ENCODE assay signal across 1 cellular context in the genomic region with DNA sequence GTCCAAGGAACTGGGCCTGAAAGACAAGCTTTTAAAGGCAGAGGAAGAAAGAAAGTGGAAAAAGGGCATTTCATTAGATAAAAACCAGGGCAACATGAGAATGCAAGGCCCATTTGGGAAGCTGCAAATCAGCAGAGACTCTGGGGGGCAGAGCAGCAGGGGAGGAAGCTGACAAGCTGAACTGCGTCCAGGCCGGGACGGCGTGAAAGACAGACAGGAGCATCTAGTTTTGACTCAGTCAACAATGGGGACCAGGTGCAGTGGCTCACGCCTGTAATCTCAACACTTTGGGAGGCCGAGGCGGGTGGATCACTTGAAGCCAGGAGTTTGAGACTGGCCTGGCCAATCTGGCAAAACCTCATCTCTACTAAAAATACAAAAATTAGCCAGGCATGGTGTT.
TF ChIP-seq lines count a peak whose summit lies in the region.

No MANE protein-coding gene starts in this region.

TF ChIP-seq in HepG2, 621 proteins besides CTCF, POLR2A, EP300 and RAD21:
- no peak for TF ChIP-seq HOXA7 (CRISPR knock-in tag; IDR thresholded peaks at IDR 0.05)
- no peak for TF ChIP-seq HOXA9 (CRISPR knock-in tag; IDR thresholded peaks at IDR 0.05; ENCODE audit: borderline replicate concordance)
- TF ChIP-seq ZFP41 (CRISPR knock-in tag; IDR thresholded peaks at IDR 0.05; ENCODE audit: borderline replicate concordance), result no peak
- TF ChIP-seq, protein P1, sequence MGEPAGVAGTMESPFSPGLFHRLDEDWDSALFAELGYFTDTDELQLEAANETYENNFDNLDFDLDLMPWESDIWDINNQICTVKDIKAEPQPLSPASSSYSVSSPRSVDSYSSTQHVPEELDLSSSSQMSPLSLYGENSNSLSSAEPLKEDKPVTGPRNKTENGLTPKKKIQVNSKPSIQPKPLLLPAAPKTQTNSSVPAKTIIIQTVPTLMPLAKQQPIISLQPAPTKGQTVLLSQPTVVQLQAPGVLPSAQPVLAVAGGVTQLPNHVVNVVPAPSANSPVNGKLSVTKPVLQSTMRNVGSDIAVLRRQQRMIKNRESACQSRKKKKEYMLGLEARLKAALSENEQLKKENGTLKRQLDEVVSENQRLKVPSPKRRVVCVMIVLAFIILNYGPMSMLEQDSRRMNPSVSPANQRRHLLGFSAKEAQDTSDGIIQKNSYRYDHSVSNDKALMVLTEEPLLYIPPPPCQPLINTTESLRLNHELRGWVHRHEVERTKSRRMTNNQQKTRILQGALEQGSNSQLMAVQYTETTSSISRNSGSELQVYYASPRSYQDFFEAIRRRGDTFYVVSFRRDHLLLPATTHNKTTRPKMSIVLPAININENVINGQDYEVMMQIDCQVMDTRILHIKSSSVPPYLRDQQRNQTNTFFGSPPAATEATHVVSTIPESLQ (CRISPR knock-in tag; conservative IDR thresholded peaks at IDR 0.05), result no peak
- no peak for TF ChIP-seq FOXP1 (IDR thresholded peaks at IDR 0.05)
- no peak for TF ChIP-seq FOXP1 (CRISPR knock-in tag; IDR thresholded peaks at IDR 0.05)
- TF ChIP-seq REL (CRISPR knock-in tag; conservative IDR thresholded peaks at IDR 0.05), result no peak
- TF ChIP-seq, protein P2, sequence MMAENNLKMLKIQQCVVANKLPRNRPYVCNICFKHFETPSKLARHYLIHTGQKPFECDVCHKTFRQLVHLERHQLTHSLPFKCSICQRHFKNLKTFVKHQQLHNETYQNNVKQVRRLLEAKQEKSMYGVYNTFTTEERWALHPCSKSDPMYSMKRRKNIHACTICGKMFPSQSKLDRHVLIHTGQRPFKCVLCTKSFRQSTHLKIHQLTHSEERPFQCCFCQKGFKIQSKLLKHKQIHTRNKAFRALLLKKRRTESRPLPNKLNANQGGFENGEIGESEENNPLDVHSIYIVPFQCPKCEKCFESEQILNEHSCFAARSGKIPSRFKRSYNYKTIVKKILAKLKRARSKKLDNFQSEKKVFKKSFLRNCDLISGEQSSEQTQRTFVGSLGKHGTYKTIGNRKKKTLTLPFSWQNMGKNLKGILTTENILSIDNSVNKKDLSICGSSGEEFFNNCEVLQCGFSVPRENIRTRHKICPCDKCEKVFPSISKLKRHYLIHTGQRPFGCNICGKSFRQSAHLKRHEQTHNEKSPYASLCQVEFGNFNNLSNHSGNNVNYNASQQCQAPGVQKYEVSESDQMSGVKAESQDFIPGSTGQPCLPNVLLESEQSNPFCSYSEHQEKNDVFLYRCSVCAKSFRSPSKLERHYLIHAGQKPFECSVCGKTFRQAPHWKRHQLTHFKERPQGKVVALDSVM (CRISPR knock-in tag; IDR thresholded peaks at IDR 0.05), result no peak
- TF ChIP-seq, protein P3, sequence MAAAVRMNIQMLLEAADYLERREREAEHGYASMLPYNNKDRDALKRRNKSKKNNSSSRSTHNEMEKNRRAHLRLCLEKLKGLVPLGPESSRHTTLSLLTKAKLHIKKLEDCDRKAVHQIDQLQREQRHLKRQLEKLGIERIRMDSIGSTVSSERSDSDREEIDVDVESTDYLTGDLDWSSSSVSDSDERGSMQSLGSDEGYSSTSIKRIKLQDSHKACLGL (CRISPR knock-in tag; IDR thresholded peaks at IDR 0.05), result no peak
- TF ChIP-seq DMAP1 (CRISPR knock-in tag; IDR thresholded peaks at IDR 0.05), result no peak
- TF ChIP-seq FOXC1 (CRISPR knock-in tag; IDR thresholded peaks at IDR 0.05; ENCODE audit: borderline replicate concordance), result no peak
- TF ChIP-seq IKZF1 (IDR thresholded peaks at IDR 0.05), result no peak
- TF ChIP-seq, protein P4, sequence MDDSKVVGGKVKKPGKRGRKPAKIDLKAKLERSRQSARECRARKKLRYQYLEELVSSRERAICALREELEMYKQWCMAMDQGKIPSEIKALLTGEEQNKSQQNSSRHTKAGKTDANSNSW (CRISPR knock-in tag; IDR thresholded peaks at IDR 0.05; ENCODE audit: borderline replicate concordance), result no peak
- TF ChIP-seq SP5 (CRISPR knock-in tag; IDR thresholded peaks at IDR 0.05; ENCODE audit: borderline replicate concordance, low read depth), result no peak
- TF ChIP-seq, protein P5, sequence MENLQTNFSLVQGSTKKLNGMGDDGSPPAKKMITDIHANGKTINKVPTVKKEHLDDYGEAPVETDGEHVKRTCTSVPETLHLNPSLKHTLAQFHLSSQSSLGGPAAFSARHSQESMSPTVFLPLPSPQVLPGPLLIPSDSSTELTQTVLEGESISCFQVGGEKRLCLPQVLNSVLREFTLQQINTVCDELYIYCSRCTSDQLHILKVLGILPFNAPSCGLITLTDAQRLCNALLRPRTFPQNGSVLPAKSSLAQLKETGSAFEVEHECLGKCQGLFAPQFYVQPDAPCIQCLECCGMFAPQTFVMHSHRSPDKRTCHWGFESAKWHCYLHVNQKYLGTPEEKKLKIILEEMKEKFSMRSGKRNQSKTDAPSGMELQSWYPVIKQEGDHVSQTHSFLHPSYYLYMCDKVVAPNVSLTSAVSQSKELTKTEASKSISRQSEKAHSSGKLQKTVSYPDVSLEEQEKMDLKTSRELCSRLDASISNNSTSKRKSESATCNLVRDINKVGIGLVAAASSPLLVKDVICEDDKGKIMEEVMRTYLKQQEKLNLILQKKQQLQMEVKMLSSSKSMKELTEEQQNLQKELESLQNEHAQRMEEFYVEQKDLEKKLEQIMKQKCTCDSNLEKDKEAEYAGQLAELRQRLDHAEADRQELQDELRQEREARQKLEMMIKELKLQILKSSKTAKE (CRISPR knock-in tag; IDR thresholded peaks at IDR 0.05; ENCODE audit: borderline replicate concordance), result no peak
- no peak for TF ChIP-seq ZNF552 (CRISPR knock-in tag; IDR thresholded peaks at IDR 0.05; ENCODE audit: borderline replicate concordance)
- no peak for TF ChIP-seq KDM6A (CRISPR knock-in tag; IDR thresholded peaks at IDR 0.05; ENCODE audit: low read depth)
- TF ChIP-seq BRCA1 (CRISPR knock-in tag; IDR thresholded peaks at IDR 0.05), result no peak
- TF ChIP-seq, protein P6, sequence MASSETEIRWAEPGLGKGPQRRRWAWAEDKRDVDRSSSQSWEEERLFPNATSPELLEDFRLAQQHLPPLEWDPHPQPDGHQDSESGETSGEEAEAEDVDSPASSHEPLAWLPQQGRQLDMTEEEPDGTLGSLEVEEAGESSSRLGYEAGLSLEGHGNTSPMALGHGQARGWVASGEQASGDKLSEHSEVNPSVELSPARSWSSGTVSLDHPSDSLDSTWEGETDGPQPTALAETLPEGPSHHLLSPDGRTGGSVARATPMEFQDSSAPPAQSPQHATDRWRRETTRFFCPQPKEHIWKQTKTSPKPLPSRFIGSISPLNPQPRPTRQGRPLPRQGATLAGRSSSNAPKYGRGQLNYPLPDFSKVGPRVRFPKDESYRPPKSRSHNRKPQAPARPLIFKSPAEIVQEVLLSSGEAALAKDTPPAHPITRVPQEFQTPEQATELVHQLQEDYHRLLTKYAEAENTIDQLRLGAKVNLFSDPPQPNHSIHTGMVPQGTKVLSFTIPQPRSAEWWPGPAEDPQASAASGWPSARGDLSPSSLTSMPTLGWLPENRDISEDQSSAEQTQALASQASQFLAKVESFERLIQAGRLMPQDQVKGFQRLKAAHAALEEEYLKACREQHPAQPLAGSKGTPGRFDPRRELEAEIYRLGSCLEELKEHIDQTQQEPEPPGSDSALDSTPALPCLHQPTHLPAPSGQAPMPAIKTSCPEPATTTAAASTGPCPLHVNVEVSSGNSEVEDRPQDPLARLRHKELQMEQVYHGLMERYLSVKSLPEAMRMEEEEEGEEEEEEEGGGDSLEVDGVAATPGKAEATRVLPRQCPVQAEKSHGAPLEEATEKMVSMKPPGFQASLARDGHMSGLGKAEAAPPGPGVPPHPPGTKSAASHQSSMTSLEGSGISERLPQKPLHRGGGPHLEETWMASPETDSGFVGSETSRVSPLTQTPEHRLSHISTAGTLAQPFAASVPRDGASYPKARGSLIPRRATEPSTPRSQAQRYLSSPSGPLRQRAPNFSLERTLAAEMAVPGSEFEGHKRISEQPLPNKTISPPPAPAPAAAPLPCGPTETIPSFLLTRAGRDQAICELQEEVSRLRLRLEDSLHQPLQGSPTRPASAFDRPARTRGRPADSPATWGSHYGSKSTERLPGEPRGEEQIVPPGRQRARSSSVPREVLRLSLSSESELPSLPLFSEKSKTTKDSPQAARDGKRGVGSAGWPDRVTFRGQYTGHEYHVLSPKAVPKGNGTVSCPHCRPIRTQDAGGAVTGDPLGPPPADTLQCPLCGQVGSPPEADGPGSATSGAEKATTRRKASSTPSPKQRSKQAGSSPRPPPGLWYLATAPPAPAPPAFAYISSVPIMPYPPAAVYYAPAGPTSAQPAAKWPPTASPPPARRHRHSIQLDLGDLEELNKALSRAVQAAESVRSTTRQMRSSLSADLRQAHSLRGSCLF (CRISPR knock-in tag; IDR thresholded peaks at IDR 0.05; ENCODE audit: borderline replicate concordance), result no peak
